Comparison of ENCODE assay signal across 1 cellular context in genomic region chr2:169716938-169717690, GRCh38.
TF ChIP-seq lines count a peak whose summit lies in the region.

No MANE protein-coding gene starts in this region.

TF ChIP-seq in SK-N-SH, 30 proteins besides CTCF, POLR2A, EP300 and RAD21 (continued from another document):
- TF ChIP-seq PBX3 (IDR thresholded peaks at IDR 0.05) (no peak), USF1 (IDR thresholded peaks at IDR 0.05; ENCODE audit: borderline replicate concordance, low read depth) (no peak), FOXJ3 (CRISPR knock-in tag; IDR thresholded peaks at IDR 0.05) (peak; percentile 60), GATA2 (CRISPR knock-in tag; IDR thresholded peaks at IDR 0.05) (peak; percentile 57; the same call in 1 of the 2 replicates), GABPA (IDR thresholded peaks at IDR 0.05; ENCODE audit: low read depth) (no peak), RXRA (IDR thresholded peaks at IDR 0.05; ENCODE audit: borderline replicate concordance, low read depth) (no peak), SIN3A (IDR thresholded peaks at IDR 0.05; ENCODE audit: borderline replicate concordance, low read depth, low read length) (no peak), REST (IDR thresholded peaks at IDR 0.05; ENCODE audit: low read depth, low read length) (no peak), NFIC (IDR thresholded peaks at IDR 0.05; ENCODE audit: borderline replicate concordance) (peak; percentile 61), MXI1 (IDR thresholded peaks at IDR 0.05; ENCODE audit: low read depth, low read length) (peak; percentile 64; the same call in 1 of the 2 replicates), YY1 (IDR thresholded peaks at IDR 0.05; ENCODE audit: low read depth) (no peak), SMC3 (IDR thresholded peaks at IDR 0.05; ENCODE audit: low read depth, low read length) (no peak), RCOR1 (IDR thresholded peaks at IDR 0.05; ENCODE audit: low read length) (peak; percentile 61), TAF1 (IDR thresholded peaks at IDR 0.05; ENCODE audit: borderline replicate concordance, low read depth, low read length) (no peak)
TF ChIP-seq in SK-N-SH: peak in this region for 8.
